Comparison of ENCODE assay signal across 8 cellular contexts in genomic region chr1:85297855-85298629, GRCh38. TPM values are rescaled to one million over a fixed set of nuclear protein-coding genes. Genes with fewer than 3 reads are reported as not detected.
DNase-seq lines count a peak whose midpoint lies in the region; ATAC-seq and TF ChIP-seq lines count a peak whose summit lies in the region.

No MANE protein-coding gene starts in this region.

- no peaks in the 10 kb centered on the region for H3K79me2 ChIP-seq in fibroblast of lung (ENCODE audit: control insufficient read depth, insufficient read depth, low read length)

- H3K27me3 ChIP-seq in fibroblast of lung (ENCODE audit: control insufficient read depth, insufficient read depth, low read length) (no peaks in the 10 kb centered on the region), psoas muscle (ENCODE audit: insufficient read depth in 3 of 3, low read length in 2 of 3) (no peaks in the 10 kb centered on the region), uterus (no peaks in the 10 kb centered on the region)

- DNase-seq in NCI-H2107 treated with DMSO at 0.1 percent for 48 hours (lab: John Stamatoyannopoulos, UW; ENCODE audit: unreplicated experiment) (peak; percentile 94), fibroblast of lung (ENCODE audit: low read depth in 2 of 2) (peak; percentile 99 to 100), psoas muscle (no peak), uterus (peak in 1 of 2 donors; percentile 75), inferior parietal cortex (ENCODE audit: extremely low spot score) (no peak)
- peak; percentile 70 for DNase-seq in activated CD8-positive, alpha-beta memory T cell treated with anti-CD3 and anti-CD28 coated beads, Interleukin-2, amount 50 U/mL, for 4 hours

- ATAC-seq in GM18505 (IDR thresholded peaks at IDR 0.05; ENCODE audit: unreplicated experiment), result peak; percentile 89
- peak; percentile 85 for ATAC-seq in HG02840 (IDR thresholded peaks at IDR 0.05; ENCODE audit: low FRiP score, unreplicated experiment)
- ATAC-seq in psoas muscle, result peak; percentile 54 to 73 (median 66)

- TF ChIP-seq CTCF in fibroblast of lung (conservative IDR thresholded peaks at IDR 0.05 in 1 of 2, IDR thresholded peaks at IDR 0.05 in 1 of 2; ENCODE audit: low read depth in 1 of 2, low read length in 2 of 2) (no peak), psoas muscle (IDR thresholded peaks at IDR 0.05) (no peak), uterus (IDR thresholded peaks at IDR 0.05) (no peak)

- no peak overlapping the region for H2AFZ ChIP-seq in fibroblast of lung (ENCODE audit: low read length)

- H3K9ac ChIP-seq in fibroblast of lung (ENCODE audit: insufficient read depth, low read length), result no peak overlapping the region

- WGBS in psoas muscle, 3 donors, result 40 to 60% (median 54%) methylated on average over 11 of the region's 11 CpGs

- peaks cover 26% of the 10 kb centered on the region for H3K4me1 ChIP-seq in fibroblast of lung (ENCODE audit: control insufficient read depth, extremely low read depth, insufficient read depth, low read length)
- H3K4me1 ChIP-seq in psoas muscle, result no peaks in the 10 kb centered on the region
- no peaks in the 10 kb centered on the region for H3K4me1 ChIP-seq in uterus

- peak overlapping the region; percentile 44 for H3K4me2 ChIP-seq in fibroblast of lung (ENCODE audit: extremely low read depth, insufficient read depth, low read length)

- TF ChIP-seq POLR2A in GM18505 (IDR thresholded peaks at IDR 0.05; ENCODE audit: borderline replicate concordance, extremely low read depth, insufficient read depth, insufficient read length), result no peak
- no peak for TF ChIP-seq POLR2A in uterus (IDR thresholded peaks at IDR 0.05)

- peak overlapping the region in 2 of 4 experiments; percentile 12 to 26 for H3K4me3 ChIP-seq in fibroblast of lung (replicated peaks in 1 of 4; ENCODE audit: control extremely low read depth in 1 of 4, insufficient read depth in 1 of 4, low read depth in 3 of 4, low read length in 4 of 4)
- H3K4me3 ChIP-seq in psoas muscle, result no peak overlapping the region
- no peak overlapping the region for H3K4me3 ChIP-seq in uterus

- H3K9me3 ChIP-seq in fibroblast of lung (ENCODE audit: control insufficient read depth, insufficient read depth, low read depth, low read length) (no peaks in the 10 kb centered on the region), psoas muscle (no peaks in the 10 kb centered on the region), uterus (no peaks in the 10 kb centered on the region)

- H3K27ac ChIP-seq in fibroblast of lung (ENCODE audit: insufficient read depth, low read length) (peak overlapping the region; percentile 55), psoas muscle (peak overlapping the region; percentile 51), uterus (peak overlapping the region; percentile 62 to 87)

- intact Hi-C loops in psoas muscle (cut with DNase I), result no loop called here
- intact Hi-C loops in uterus (cut with DNase I; ENCODE audit: low total_unique reads), result no loop called here

- H3K36me3 ChIP-seq in fibroblast of lung (ENCODE audit: control insufficient read depth, insufficient read depth, low read length) (no peaks in the 10 kb centered on the region), psoas muscle (ENCODE audit: insufficient read depth in 1 of 2, low read depth in 1 of 2) (no peaks in the 10 kb centered on the region), uterus (no peaks in the 10 kb centered on the region)

- H4K20me1 ChIP-seq in fibroblast of lung (ENCODE audit: control insufficient read depth, extremely low read depth, insufficient read depth, low read length), result no peaks in the 10 kb centered on the region

RNA-seq across cellular contexts. Expression of gene BCL10, which starts 21.6 kb away (rescaled TPM):
- total RNA-seq in fibroblast of lung, result 21.3 and 30.2 TPM in 2 replicates
- polyA plus RNA-seq in fibroblast of lung, result 18.8 and 20.1 TPM in 2 replicates
- polyA plus RNA-seq in fibroblast of lung (2012), result 20.1 and 20.2 TPM in 2 replicates
- 13.4 and 17.8 TPM in 2 replicates for polyA minus RNA-seq in fibroblast of lung (ENCODE audit: low replicate concordance)
- total RNA-seq in psoas muscle, result 10 to 100 TPM in 1 of 4 donors, 1 to 10 TPM in 3; 4.2 to 10.9 (median 8.7) TPM
- polyA plus RNA-seq in psoas muscle, result 1 to 10 TPM; 2.9 to 8.9 (median 5.2) TPM
- 10 to 100 TPM; 15.3 to 31.9 (median 26.8) TPM for total RNA-seq in uterus

RNA-seq across cellular contexts. Expression of gene C1orf52, which starts 38.6 kb away (rescaled TPM):
- total RNA-seq in fibroblast of lung (10.0 and 11.4 TPM in 2 replicates), psoas muscle (10 to 100 TPM; 10.2 to 20.7 (median 13.1) TPM), uterus (10 to 100 TPM; 22.3 to 47.6 (median 28.8) TPM)
- polyA plus RNA-seq in fibroblast of lung (16.4 and 24.7 TPM in 2 replicates), psoas muscle (10 to 100 TPM; 13.3 to 28.8 (median 20.7) TPM)
- polyA plus RNA-seq in fibroblast of lung (2012), result 17.1 and 25.7 TPM in 2 replicates
- 3.0 and 26.7 TPM in 2 replicates for polyA minus RNA-seq in fibroblast of lung (ENCODE audit: low replicate concordance)

Comparison
In these comparisons a context has a peak if more than half of its experiments do, and no peak if none do; other contexts are left out.
1. DNase-seq: peak in NCI-H2107 treated with DMSO at 0.1 percent for 48 hours (single experiment), activated CD8-positive, alpha-beta memory T cell treated with anti-CD3 and anti-CD28 coated beads, Interleukin-2, amount 50 U/mL, for 4 hours (single experiment) and fibroblast of lung (2 of 2); none in psoas muscle (0 of 2) and inferior parietal cortex (single experiment).
2. Peak in every context shown above with its lines, with median percentiles within 50 percentile points of each other: ATAC-seq and H3K27ac ChIP-seq.